In the genomic region with DNA sequence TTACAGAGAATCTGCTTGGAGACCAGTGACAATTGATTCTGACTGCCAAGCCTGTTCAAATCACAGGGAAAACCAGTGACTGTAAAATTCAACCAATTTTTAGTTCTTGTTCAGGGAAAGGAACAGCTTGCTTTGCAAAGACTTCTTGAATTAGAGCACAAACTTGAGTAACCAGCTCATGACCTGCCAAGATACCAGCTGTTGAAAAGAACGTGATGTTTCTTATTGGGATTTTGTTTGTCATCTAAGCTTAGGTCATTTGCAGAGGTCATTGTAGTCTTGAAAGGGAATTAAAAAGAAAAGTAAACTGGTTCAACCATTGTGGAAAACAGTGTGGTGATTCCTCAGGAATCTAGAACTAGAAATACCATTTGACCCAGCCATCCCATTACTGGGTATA, we compare ENCODE assay signal across 26 cellular contexts.
"Had no signal": no experiment of that assay in that cellular context is flagged by ENCODE, and none has a peak within 500 bp of the region (broad histone marks: within the 10 kb centered on the region; RNA-seq: fewer than 3 reads in every experiment).

No MANE protein-coding gene starts in this region.

- H3K27me3 Mint-ChIP-seq: naive B cell; stimulated activated memory B cell treated with anti-CD40 and anti-IgM and Interleukin-4, amounts not matched to agents 10 μg/mL and 1 μg/mL and 100 μg/mL, for 72 hours; stimulated activated naive CD8-positive, alpha-beta T cell treated with anti-CD3 and anti-CD28 coated beads, Interleukin-15, amount 100 ng/mL, for 72 hours; type B pancreatic cell had no signal

- H3K27ac Mint-ChIP-seq: mesothelial cell of epicardium; naive B cell; nephron; stimulated activated memory B cell treated with anti-CD40 and anti-IgM and Interleukin-4, amounts not matched to agents 10 μg/mL and 1 μg/mL and 100 μg/mL, for 72 hours; stimulated activated naive CD8-positive, alpha-beta T cell treated with anti-CD3 and anti-CD28 coated beads, Interleukin-15, amount 100 ng/mL, for 72 hours; type B pancreatic cell had no signal

- H3K4me3 ChIP-seq: left lung, lung, psoas muscle, right lobe of liver, smooth muscle cell, tibial nerve, uterus had no signal

- DNase-seq: hypothalamus; immature natural killer cell; kidney; left colon; left lung; mesendoderm; naive B cell; nucleus accumbens; psoas muscle; right lobe of liver; stimulated activated CD4-positive, alpha-beta T cell treated with anti-CD3 and anti-CD28 coated beads, Interleukin-1b, Interleukin-23, amount 100 ng/mL, for 48 hours; stimulated activated CD4-positive, alpha-beta T cell treated with anti-CD3 and anti-CD28 coated beads, Interleukin-2, amount 100 ng/mL, for 48 hours; stimulated activated CD4-positive, alpha-beta T cell treated with anti-CD3 and anti-CD28 coated beads, Interleukin-4, amount 100 ng/mL, for 4 hours; stimulated activated CD8-positive, alpha-beta memory T cell treated with anti-CD3 and anti-CD28 coated beads, Interleukin-4, amount 100 ng/mL, for 48 hours; stimulated activated naive CD4-positive, alpha-beta T cell treated with Interleukin-2 at 50 U/mL for 16 hours; stimulated activated naive CD8-positive, alpha-beta T cell treated with anti-CD3 and anti-CD28 coated beads, Interleukin-15, amount 100 ng/mL, for 72 hours; substantia nigra; uterus had no signal

- H3K9me3 Mint-ChIP-seq: immature natural killer cell, mesothelial cell of epicardium, nephron, neural crest cell, type B pancreatic cell had no signal

- H3K4me3 Mint-ChIP-seq: mesothelial cell of epicardium; naive B cell; nephron; neural crest cell; stimulated activated memory B cell treated with anti-CD40 and anti-IgM and Interleukin-4, amounts not matched to agents 10 μg/mL and 1 μg/mL and 100 μg/mL, for 72 hours; stimulated activated naive CD8-positive, alpha-beta T cell treated with anti-CD3 and anti-CD28 coated beads, Interleukin-15, amount 100 ng/mL, for 72 hours; type B pancreatic cell had no signal

- ATAC-seq: left colon; left lung; psoas muscle; right lobe of liver; stimulated activated memory B cell treated with anti-CD40 and anti-IgM and Interleukin-4, amounts not matched to agents 10 μg/mL and 1 μg/mL and 100 μg/mL, for 72 hours; stimulated activated naive CD8-positive, alpha-beta T cell treated with anti-CD3 and anti-CD28 coated beads, Interleukin-15, amount 100 ng/mL, for 72 hours had no signal

- H3K36me3 Mint-ChIP-seq: immature natural killer cell; mesothelial cell of epicardium; naive B cell; stimulated activated memory B cell treated with anti-CD40 and anti-IgM and Interleukin-4, amounts not matched to agents 10 μg/mL and 1 μg/mL and 100 μg/mL, for 72 hours; type B pancreatic cell had no signal

- H3K4me1 Mint-ChIP-seq: naive B cell; nephron; neural crest cell; stimulated activated memory B cell treated with anti-CD40 and anti-IgM and Interleukin-4, amounts not matched to agents 10 μg/mL and 1 μg/mL and 100 μg/mL, for 72 hours; stimulated activated naive CD8-positive, alpha-beta T cell treated with anti-CD3 and anti-CD28 coated beads, Interleukin-15, amount 100 ng/mL, for 72 hours had no signal
